9 cellular contexts compared by ENCODE assay signal in the genomic region with DNA sequence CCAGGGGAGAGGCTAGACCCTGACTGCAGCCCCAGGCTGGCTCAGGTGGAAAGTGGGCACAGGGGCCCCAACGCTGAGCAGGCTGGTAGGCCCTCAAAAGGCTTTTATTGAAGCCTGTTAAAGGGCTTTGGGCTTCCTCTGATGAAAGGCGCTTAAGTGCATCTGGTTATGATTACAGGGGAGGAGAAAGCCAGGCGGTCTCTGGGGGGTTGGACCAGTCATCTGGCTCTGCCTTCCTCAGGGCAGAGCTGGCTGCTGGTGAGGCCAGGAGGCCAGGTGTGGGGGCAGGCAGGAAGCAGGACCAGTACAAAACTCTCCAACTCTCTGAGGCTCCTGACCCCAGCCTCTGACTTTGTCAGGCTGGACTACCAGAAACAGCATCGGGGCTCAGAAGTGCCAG.
DNase-seq lines count a peak whose midpoint lies in the region; ATAC-seq and TF ChIP-seq lines count a peak whose summit lies in the region.
"Had no signal": no experiment of that assay in that cellular context is flagged by ENCODE, and none has a peak within 500 bp of the region (broad histone marks: within the 10 kb centered on the region; RNA-seq: fewer than 3 reads in every experiment).

No MANE protein-coding gene starts in this region.

- DNase-seq in cardiac septum (ENCODE audit: low spot score) = peak; percentile 12
- DNase-seq in Right ventricle myocardium superior = no peak
- peak; percentile 80 for DNase-seq in OCI-LY7 (ENCODE audit: low spot score)
- peak; percentile 79 for DNase-seq in fibroblast of mammary gland (ENCODE audit: low read depth)
- DNase-seq in thoracic aorta (ENCODE audit: low spot score) = no peak
- DNase-seq in superior temporal gyrus (ENCODE audit: extremely low spot score) = no peak
- no peak for DNase-seq in prostate gland (ENCODE audit: low spot score)
- DNase-seq: GDM1 had no signal

- no peaks in the 10 kb centered on the region for H3K9me2 ChIP-seq in OCI-LY7 (ENCODE audit: insufficient read depth, low read length)

- H4K20me1 ChIP-seq in OCI-LY7 (ENCODE audit: insufficient read depth, low read length) = no peaks in the 10 kb centered on the region

- intact Hi-C loops in cardiac septum (cut with DNase I) = no loop called here
- intact Hi-C loops in Right ventricle myocardium superior (cut with DNase I) = no loop called here
- intact Hi-C loops in OCI-LY7 (cut with micrococcal nuclease; ENCODE audit: unreplicated experiment) = loop anchor here (10.0 kb wide), 1 partner anchor 1022 kb away; no protein-coding TSS in a partner anchor
- intact Hi-C loops in prostate gland (cut with DNase I) = no loop called here

- H3K4me2 ChIP-seq in OCI-LY7 (ENCODE audit: low read length) = peak overlapping the region; percentile 87

- POLR2A ChIA-PET in OCI-LY7 (lab: Charles Lee) = interaction anchor here (0.5 to 1.5 kb wide), 3 partner anchors 17 to 1360 kb away, joined by 3 to 6 read pairs (median 4); a partner anchor contains a TSS

- no TSS peak for BruUV-seq in OCI-LY7 (replicated peaks; lab: Mats Ljungman, UMichigan)

- H3K27ac ChIP-seq in OCI-LY7 (ENCODE audit: low read depth, low read length, poor library complexity, severe bottlenecking) = peak overlapping the region; percentile 100
- H3K27ac ChIP-seq in thoracic aorta = no peak overlapping the region
- no peak overlapping the region for H3K27ac ChIP-seq in prostate gland

- no peaks in the 10 kb centered on the region for H3K79me2 ChIP-seq in OCI-LY7 (ENCODE audit: insufficient read depth, low read depth, low read length)

- H2AFZ ChIP-seq in OCI-LY7 (ENCODE audit: low read length) = peak overlapping the region; percentile 40; the same call in 1 of the 2 replicates

- ATAC-seq in Right ventricle myocardium superior (ENCODE audit: poor library complexity) (no peak), thoracic aorta (ENCODE audit: insufficient number of reproducible peaks, low FRiP score, low read depth) (no peak), GM19351 (IDR thresholded peaks at IDR 0.05; ENCODE audit: unreplicated experiment) (no peak)

- H3K9me3 ChIP-seq in OCI-LY7 (ENCODE audit: low read length) (no peaks in the 10 kb centered on the region), thoracic aorta (no peaks in the 10 kb centered on the region), prostate gland (no peaks in the 10 kb centered on the region)

- 17% methylated on average over 1 of the region's 4 CpGs for WGBS in prostate gland

- TF ChIP-seq CTCF in OCI-LY7 (conservative IDR thresholded peaks at IDR 0.05; ENCODE audit: low read length) (no peak), fibroblast of mammary gland (conservative IDR thresholded peaks at IDR 0.05; ENCODE audit: control insufficient read depth, insufficient read depth, low read depth, low read length) (no peak), thoracic aorta (IDR thresholded peaks at IDR 0.05) (no peak), prostate gland (IDR thresholded peaks at IDR 0.05) (no peak)

- CTCF ChIA-PET in OCI-LY7 (lab: Charles Lee; ENCODE audit: unreplicated experiment) = no interaction called here

- no peaks in the 10 kb centered on the region for H3K36me3 ChIP-seq in OCI-LY7 (ENCODE audit: insufficient read depth, low read length)
- no peaks in the 10 kb centered on the region for H3K36me3 ChIP-seq in thoracic aorta
- no peaks in the 10 kb centered on the region for H3K36me3 ChIP-seq in prostate gland

- peaks cover 58% of the 10 kb centered on the region for H3K4me1 ChIP-seq in OCI-LY7 (ENCODE audit: insufficient read depth, low read length, poor library complexity, severe bottlenecking)
- peaks cover 0 to 16% of the 10 kb centered on the region in 2 donors for H3K4me1 ChIP-seq in thoracic aorta (ENCODE audit: control insufficient read depth in 1 of 2, low read depth in 2 of 2)
- H3K4me1 ChIP-seq in prostate gland (replicated peaks) = no peaks in the 10 kb centered on the region

- H3K4me3 ChIP-seq in OCI-LY7 (ENCODE audit: low read depth, low read length, poor library complexity, severe bottlenecking) = peak overlapping the region; percentile 60
- H3K4me3 ChIP-seq in fibroblast of mammary gland (ENCODE audit: control insufficient read depth, low read depth, low read length) = no peak overlapping the region
- H3K4me3 ChIP-seq in thoracic aorta = peak overlapping the region; percentile 74
- no peak overlapping the region for H3K4me3 ChIP-seq in prostate gland

- H3K27me3 ChIP-seq in thoracic aorta (replicated peaks; ENCODE audit: insufficient read depth) (no peaks in the 10 kb centered on the region), prostate gland (replicated peaks; ENCODE audit: insufficient read depth) (no peaks in the 10 kb centered on the region)

- no peak for TF ChIP-seq POLR2A in prostate gland (IDR thresholded peaks at IDR 0.05)

Comparison
In these comparisons a context has a peak if more than half of its experiments do, and no peak if none do; other contexts are left out.
1. DNase-seq: peak in cardiac septum (single experiment), OCI-LY7 (single experiment) and fibroblast of mammary gland (single experiment); none in Right ventricle myocardium superior (single experiment), thoracic aorta (single experiment), superior temporal gyrus (single experiment) and prostate gland (single experiment).
2. H3K4me3 ChIP-seq: peak in OCI-LY7 (single experiment) and thoracic aorta (single experiment); none in fibroblast of mammary gland (single experiment) and prostate gland (0 of 2).